ENCODE assay signal across 24 cellular contexts in the genomic region with DNA sequence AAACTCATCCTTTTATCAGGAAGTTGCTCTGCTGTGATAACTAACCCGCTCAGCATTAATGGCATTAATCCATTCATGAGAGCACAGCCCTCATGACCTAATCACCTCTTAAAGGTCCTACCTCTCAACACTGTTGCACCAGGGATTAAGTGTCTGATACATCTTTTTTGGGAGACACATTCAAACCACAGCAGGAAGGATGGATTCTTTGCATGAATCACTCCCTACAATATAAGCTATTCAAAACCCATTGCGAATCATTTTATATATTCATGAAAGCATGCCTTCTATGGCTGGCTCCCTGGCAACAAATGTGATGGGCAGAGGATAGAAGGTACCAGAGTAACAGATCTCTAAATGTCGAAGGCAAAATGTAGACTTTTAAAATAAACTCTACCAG. TPM values are rescaled to one million over a fixed set of nuclear protein-coding genes. Genes with fewer than 3 reads are reported as not detected.
DNase-seq lines count a peak whose midpoint lies in the region; ATAC-seq lines count a peak whose summit lies in the region.
"Had no signal": no experiment of that assay in that cellular context is flagged by ENCODE, and none has a peak within 500 bp of the region (broad histone marks: within the 10 kb centered on the region; RNA-seq: fewer than 3 reads in every experiment).

No MANE protein-coding gene starts in this region.

- H4K91ac ChIP-seq in trophoblast cell (ENCODE audit: low read depth, low read length): no peak overlapping the region

- no peak overlapping the region for H2BK12ac ChIP-seq in trophoblast cell (ENCODE audit: low read length)

- intact Hi-C loops in cardiac septum (cut with DNase I): no loop called here

- H3K4me2 ChIP-seq in trophoblast cell (ENCODE audit: low read length): no peak overlapping the region

- no peak overlapping the region for H4K8ac ChIP-seq in trophoblast cell (ENCODE audit: low read depth, low read length)

- H2BK120ac ChIP-seq in trophoblast cell (ENCODE audit: insufficient read depth, low read length, poor library complexity): no peak overlapping the region

- H3K27me3 ChIP-seq in MG63: no peaks in the 10 kb centered on the region
- H3K27me3 ChIP-seq in skeletal muscle tissue (ENCODE audit: control insufficient read depth in 3 of 3, insufficient read depth in 3 of 3, low read length in 3 of 3): no peaks in the 10 kb centered on the region
- H3K27me3 ChIP-seq in trophoblast cell (ENCODE audit: insufficient read depth, low read length): no peaks in the 10 kb centered on the region
- H3K27me3 ChIP-seq: body of pancreas, ovary, SJCRH30, tibial artery had no signal

- H2AK5ac ChIP-seq in trophoblast cell (ENCODE audit: low read length): no peak overlapping the region

- H3K79me1 ChIP-seq in trophoblast cell (ENCODE audit: low read length): no peaks in the 10 kb centered on the region

- peak overlapping the region; percentile 87 for H3K27ac ChIP-seq in skeletal muscle tissue (ENCODE audit: low read depth, low read length)
- H3K27ac ChIP-seq in trophoblast cell (ENCODE audit: low read depth, low read length): no peak overlapping the region
- H3K27ac ChIP-seq: body of pancreas, epithelial cell of prostate, ovary, SJCRH30, tibial artery had no signal

- H3K18ac ChIP-seq in trophoblast cell (ENCODE audit: low read length): no peak overlapping the region

- H3K23ac ChIP-seq in trophoblast cell (ENCODE audit: low read length): no peak overlapping the region

- H3K79me2 ChIP-seq in trophoblast cell (ENCODE audit: control insufficient read depth, insufficient read depth, low read length, poor library complexity): no peaks in the 10 kb centered on the region

- no CpG with 5 or more reads among the region's 3 CpGs for WGBS in trophoblast cell (ENCODE audit: extremely low coverage, insufficient coverage, insufficient read length)

- H3K9ac ChIP-seq in skeletal muscle tissue (ENCODE audit: low read depth in 1 of 3, low read length in 3 of 3): no peak overlapping the region
- H3K9ac ChIP-seq in trophoblast cell (ENCODE audit: low read length): no peak overlapping the region

- peak; percentile 65 for DNase-seq in ELR (ENCODE audit: low read depth)
- peak; percentile 30 for DNase-seq in MG63
- no peak for DNase-seq in cardiac septum (ENCODE audit: low spot score)
- DNase-seq in trophoblast cell: no peak
- DNase-seq: activated B cell treated with CpG ODN at 0.5 μM for 24 hours; activated naive CD4-positive, alpha-beta T cell treated with Interleukin-2 at 50 U/mL for 16 hours; body of pancreas; CD4-positive, alpha-beta T cell; GDM1; mucosa of descending colon; NCI-H2029; NCI-H526 treated with DMSO at 0.1 percent for 48 hours; ovary; SJCRH30; stimulated activated CD4-positive, alpha-beta T cell treated with anti-CD3 and anti-CD28 coated beads, Interleukin-2, amount 100 ng/mL, for 24 hours; T-helper 1 cell; tibial artery had no signal

- H3K4me1 ChIP-seq in skeletal muscle tissue (ENCODE audit: control insufficient read depth in 3 of 3, insufficient read depth in 3 of 3, low read length in 3 of 3) (peaks cover 49 to 52% (median 51%) of the 10 kb centered on the region in 3 donors), trophoblast cell (ENCODE audit: control insufficient read depth in 1 of 2, insufficient read depth in 2 of 2, low read length in 2 of 2) (no peaks in the 10 kb centered on the region)
- H3K4me1 ChIP-seq: body of pancreas had no signal

- no peak overlapping the region for H3K4ac ChIP-seq in trophoblast cell (ENCODE audit: low read depth, low read length)

- H3K14ac ChIP-seq in trophoblast cell (ENCODE audit: low read length): no peak overlapping the region

- peak; percentile 75 for ATAC-seq in esophagus mucosa
- no peak for ATAC-seq in HG02973 (IDR thresholded peaks at IDR 0.05; ENCODE audit: unreplicated experiment)
- ATAC-seq: body of pancreas; mucosa of descending colon; natural killer cell treated with Interleukin-12 subunit alpha and Interleukin-12 subunit beta and Interleukin-15 and Interleukin-18, amount 100 ng/mL, for 72 hours had no signal

- H3K9me3 ChIP-seq in MG63: no peaks in the 10 kb centered on the region
- H3K9me3 ChIP-seq in skeletal muscle tissue (ENCODE audit: control insufficient read depth in 3 of 3, low read length in 3 of 3): no peaks in the 10 kb centered on the region
- no peaks in the 10 kb centered on the region for H3K9me3 ChIP-seq in trophoblast cell (ENCODE audit: insufficient read depth, low read depth, low read length)
- H3K9me3 ChIP-seq: body of pancreas, mucosa of descending colon, ovary, SJCRH30, tibial artery had no signal

- H4K12ac ChIP-seq in trophoblast cell (ENCODE audit: low read depth, low read length): no peak overlapping the region

- H2BK5ac ChIP-seq in trophoblast cell (ENCODE audit: low read depth, low read length, poor library complexity): no peak overlapping the region

- H3K4me3 ChIP-seq in MG63 (no peak overlapping the region), skeletal muscle tissue (ENCODE audit: low read length in 3 of 3) (no peak overlapping the region), trophoblast cell (ENCODE audit: low read depth, low read length) (no peak overlapping the region)
- H3K4me3 ChIP-seq: body of pancreas, lung, mucosa of descending colon, ovary, SJCRH30, tibial artery had no signal

- H3K36me3 ChIP-seq in MG63 (peaks cover 9% of the 10 kb centered on the region), skeletal muscle tissue (ENCODE audit: control insufficient read depth in 3 of 3, insufficient read depth in 3 of 3, low read length in 3 of 3) (peaks cover 0 to 4% (median under 1%) of the 10 kb centered on the region in 3 donors), trophoblast cell (ENCODE audit: control insufficient read depth in 1 of 2, insufficient read depth in 2 of 2, low read length in 2 of 2) (peaks cover 0 to 3% of the 10 kb centered on the region in 2 experiments)
- H3K36me3 ChIP-seq: ovary had no signal

- H2AFZ ChIP-seq in trophoblast cell (ENCODE audit: insufficient read depth, low read length, poor library complexity): no peak overlapping the region

RNA-seq across cellular contexts. Expression of a gene that starts 27.6 kb away (rescaled TPM):
- not detected in 2 replicates for total RNA-seq in MG63 (2014; rRNA removed; shearing (Covaris generic); ENCODE audit: low replicate concordance)
- total RNA-seq in esophagus mucosa (1.2 TPM), skeletal muscle tissue (under 0.01 TPM), cardiac septum (0.27 TPM)
- polyA plus RNA-seq in trophoblast cell (2013): 0.10 and 0.12 TPM in 2 replicates
- total RNA-seq: chondrocyte, SJCRH30 had no signal

RNA-seq across cellular contexts. Expression of a gene that starts 35.4 kb away (rescaled TPM):
- 231 and 270 TPM in 2 replicates for total RNA-seq in MG63 (2014; rRNA removed; shearing (Covaris generic); ENCODE audit: low replicate concordance)
- 81.5 TPM for total RNA-seq in esophagus mucosa
- total RNA-seq in skeletal muscle tissue: 31.3 TPM
- 6.7 TPM for total RNA-seq in cardiac septum
- 39.2 and 41.1 TPM in 2 replicates for polyA plus RNA-seq in trophoblast cell (2013)

Comparison
In these comparisons a context has a peak if more than half of its experiments do, and no peak if none do; other contexts are left out.
1. DNase-seq: peak in ELR (single experiment) and MG63 (single experiment); none in cardiac septum (single experiment) and trophoblast cell (0 of 2).